19 cellular contexts compared by ENCODE assay signal in genomic region chr9:72733896-72734295, GRCh38.
"Had no signal": no experiment of that assay in that cellular context is flagged by ENCODE, and none has a peak within 500 bp of the region (broad histone marks: within the 10 kb centered on the region; RNA-seq: fewer than 3 reads in every experiment).

No MANE protein-coding gene starts in this region.

- H3K27me3 ChIP-seq: ascending aorta, breast epithelium, gastroesophageal sphincter, neural progenitor cell, right atrium auricular region had no signal

- H3K4me1 ChIP-seq: ascending aorta, breast epithelium, gastroesophageal sphincter, lower lobe of right lung, right atrium auricular region had no signal

- H3K27ac ChIP-seq: ascending aorta, breast epithelium, gastroesophageal sphincter, lower lobe of right lung, neural progenitor cell, right atrium auricular region, thoracic aorta had no signal

- DNase-seq: activated CD4-positive, alpha-beta T cell treated with anti-CD3 and anti-CD28 coated beads for 1 hour; activated CD4-positive, alpha-beta T cell treated with anti-CD3 and anti-CD28 coated beads, Interleukin-2, amount 50 U/mL, for 48 hours; activated naive CD4-positive, alpha-beta T cell treated with anti-CD3 and anti-CD28 coated beads for 36 hours; activated naive CD8-positive, alpha-beta T cell treated with anti-CD3 and anti-CD28 coated beads, Interleukin-2, amount 50 U/mL, for 24 hours; cerebellar nuclear complex; effector memory CD4-positive, alpha-beta T cell; left colon; lower lobe of right lung; posterior cingulate gyrus; T-cell; T-helper 9 cell had no signal

- ATAC-seq: activated naive CD8-positive, alpha-beta T cell treated with anti-CD3 and anti-CD28 coated beads, Interleukin-2, amount 50 U/mL, for 24 hours; activated T-helper 17 cell treated with anti-CD3 and anti-CD28 coated beads, Interleukin-2, amount 50 U/mL, for 72 hours; left colon; T-cell had no signal

- H3K9me3 ChIP-seq: ascending aorta, breast epithelium, gastroesophageal sphincter, lower lobe of right lung, right atrium auricular region, thoracic aorta had no signal

- H3K4me3 ChIP-seq: ascending aorta, breast epithelium, gastroesophageal sphincter, lower lobe of right lung, neural progenitor cell, right atrium auricular region, smooth muscle cell, thoracic aorta had no signal

- H3K36me3 ChIP-seq: ascending aorta, breast epithelium, gastroesophageal sphincter, lower lobe of right lung, neural progenitor cell, right atrium auricular region, thoracic aorta had no signal
